8 cellular contexts compared by ENCODE assay signal in the genomic region with DNA sequence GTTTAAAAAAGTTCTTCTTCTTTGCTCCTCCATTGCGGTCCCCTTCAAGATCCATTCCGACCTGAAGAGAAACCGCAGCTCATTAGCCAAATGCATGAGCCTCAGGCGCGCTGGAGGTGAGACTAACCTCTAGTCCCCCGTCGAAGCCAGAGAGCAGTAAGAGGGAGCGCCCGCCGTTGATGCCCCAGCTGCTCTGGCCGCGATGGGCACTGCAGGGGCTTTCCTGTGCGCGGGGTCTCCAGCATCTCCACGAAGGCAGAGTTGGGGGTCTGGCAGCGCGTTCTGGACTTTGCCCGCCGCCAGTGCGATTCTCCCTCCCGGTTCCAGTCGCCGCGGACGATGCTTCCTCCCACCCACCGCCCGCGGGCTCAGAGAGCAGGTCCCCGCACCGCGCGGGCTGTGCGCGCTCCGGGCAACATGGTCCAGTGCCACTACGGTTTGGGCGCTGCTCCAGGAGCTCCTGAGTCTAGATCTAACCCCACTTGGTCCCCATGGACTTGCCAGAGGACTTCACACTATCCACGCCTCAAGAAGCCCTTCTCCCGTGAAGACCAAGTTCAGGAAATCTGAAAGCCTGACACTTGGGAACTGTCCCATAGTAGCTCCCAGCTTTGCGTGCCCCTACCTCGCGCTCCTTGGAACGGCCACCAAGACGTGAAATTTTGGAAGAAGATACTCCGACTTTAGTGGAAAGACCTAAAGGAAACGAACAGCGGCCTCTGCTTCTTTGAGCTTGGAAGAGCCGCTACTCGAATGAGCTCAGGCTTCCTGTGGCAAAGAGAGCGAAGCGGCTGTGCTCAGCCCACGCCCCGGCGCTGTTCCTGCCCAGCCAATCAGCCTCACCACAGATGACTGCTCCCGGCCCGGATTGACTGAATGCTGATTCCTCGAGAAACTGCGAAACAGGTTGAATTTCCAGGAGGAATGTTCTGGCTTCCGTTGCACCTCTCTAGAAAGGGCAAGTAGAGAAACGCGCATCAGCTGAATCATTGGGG. TPM values are rescaled to one million over a fixed set of nuclear protein-coding genes. Genes with fewer than 3 reads are reported as not detected.
A peak's percentile ranks its signal among the peaks of the same experiment; 100 is the strongest.
DNase-seq lines count a peak whose midpoint lies in the region; ATAC-seq and TF ChIP-seq lines count a peak whose summit lies in the region.

A gene (minus strand): TSS at position 755 of the 995 bp plus-strand sequence. CDS start 700 bp downstream, at position 55.

- no peak within 1 kb of the TSS for H3K4ac ChIP-seq in mesenchymal stem cell (ENCODE audit: low read depth in 1 of 2, low read length in 2 of 2)

- peak within 1 kb of the TSS; percentile 44 for H3K4me3 ChIP-seq in MG63
- H3K4me3 ChIP-seq in mesenchymal stem cell (ENCODE audit: insufficient read depth in 1 of 2, low read depth in 1 of 2, low read length in 2 of 2) = peak within 1 kb of the TSS; percentile 60 to 86

- no peak within 1 kb of the TSS for H2BK12ac ChIP-seq in mesenchymal stem cell (ENCODE audit: low read length in 2 of 2)

- H3K9me3 ChIP-seq in MG63 = no peaks in the 10 kb centered on the region
- H3K9me3 ChIP-seq in mesenchymal stem cell (ENCODE audit: control insufficient read depth, low read length) = no peaks in the 10 kb centered on the region

- CTCF ChIA-PET in GM10248 (lab: Yijun Ruan, JAX) = interaction anchor here (0.8 to 2.5 kb wide), 12 partner anchors 9 to 286 kb away, joined by 3 to 11 read pairs (median 4); no protein-coding TSS in a partner anchor

- peak within 1 kb of the TSS; percentile 44 for H2AFZ ChIP-seq in mesenchymal stem cell (ENCODE audit: low read depth, low read length)

- H3K36me3 ChIP-seq in MG63 = no peaks in the 10 kb centered on the region
- H3K36me3 ChIP-seq in mesenchymal stem cell (ENCODE audit: control insufficient read depth in 1 of 2, insufficient read depth in 2 of 2, low read depth in 1 of 2, low read length in 2 of 2) = no peaks in the 10 kb centered on the region

- H3K79me1 ChIP-seq in mesenchymal stem cell (replicated peaks; ENCODE audit: low read length, poor library complexity, severe bottlenecking) = no peaks in the 10 kb centered on the region

- no peak within 1 kb of the TSS for H3K27ac ChIP-seq in mesenchymal stem cell (ENCODE audit: low read length, poor library complexity, severe bottlenecking)

- H2AK5ac ChIP-seq in mesenchymal stem cell (ENCODE audit: low read length, severe bottlenecking) = no peak within 1 kb of the TSS

- WGBS in mesenchymal stem cell = 4% methylated on average over 57 of the region's 61 CpGs

- TF ChIP-seq CTCF in GM10248 (IDR thresholded peaks at IDR 0.05; ENCODE audit: control extremely low read depth, extremely low read depth, low read depth, missing control alignments) = no peak

- H3K4me2 ChIP-seq in mesenchymal stem cell (ENCODE audit: low read length, poor library complexity, severe bottlenecking) = peak within 1 kb of the TSS; percentile 84

- H2BK5ac ChIP-seq in mesenchymal stem cell (ENCODE audit: low read depth, low read length, poor library complexity, severe bottlenecking) = no peak within 1 kb of the TSS

- no peak within 1 kb of the TSS for H3K23ac ChIP-seq in mesenchymal stem cell (ENCODE audit: low read length in 2 of 2)

- H3K14ac ChIP-seq in mesenchymal stem cell (ENCODE audit: low read length in 2 of 2) = no peak within 1 kb of the TSS

- in situ Hi-C loops in endometrial microvascular endothelial cells (cut with HindIII; ENCODE audit: inconsistent ontology term, low pct_unique_long_range_greater_than_20kb, low sequenced_read_pairs) = no loop called here

- peak; percentile 64 for DNase-seq in GM10248 (ENCODE audit: extremely low spot score)
- peak; percentile 45 for DNase-seq in MG63
- DNase-seq in activated CD8-positive, alpha-beta memory T cell treated with anti-CD3 and anti-CD28 coated beads for 24 hours = peak; percentile 81
- peak; percentile 56 for DNase-seq in mesenchymal stem cell
- peak; percentile 25 to 29 for DNase-seq in stimulated activated CD8-positive, alpha-beta memory T cell treated with anti-CD3 and anti-CD28 coated beads, Interleukin-2, amount 100 ng/mL, for 48 hours (ENCODE audit: low read depth in 2 of 2)
- no peak for DNase-seq in DMS153 treated with DMSO at 0.1 percent for 48 hours (lab: John Stamatoyannopoulos, UW; ENCODE audit: unreplicated experiment)

- no peak within 1 kb of the TSS for H2BK15ac ChIP-seq in mesenchymal stem cell (ENCODE audit: low read depth, poor library complexity, severe bottlenecking)

- H3K27me3 ChIP-seq in MG63 (no peaks in the 10 kb centered on the region; the same call in 1 of the 2 replicates), mesenchymal stem cell (ENCODE audit: control insufficient read depth in 1 of 2, insufficient read depth in 1 of 2, low read length in 2 of 2) (peaks cover 0 to 40% of the 10 kb centered on the region in 2 experiments)

- H4K91ac ChIP-seq in mesenchymal stem cell (ENCODE audit: low read length) = peak within 1 kb of the TSS; percentile 34

- peaks cover 4% of the 10 kb centered on the region for H3K4me1 ChIP-seq in mesenchymal stem cell (ENCODE audit: control insufficient read depth, insufficient read depth, low read depth, low read length)

- peak; percentile 66 for ATAC-seq in GM21825 (IDR thresholded peaks at IDR 0.05; ENCODE audit: unreplicated experiment)

- H3K18ac ChIP-seq in mesenchymal stem cell (ENCODE audit: low read depth in 1 of 2, low read length in 2 of 2) = no peak within 1 kb of the TSS

- H4K8ac ChIP-seq in mesenchymal stem cell (ENCODE audit: low read length) = no peak within 1 kb of the TSS

- H2BK120ac ChIP-seq in mesenchymal stem cell (ENCODE audit: low read depth, low read length) = no peak within 1 kb of the TSS

- peak within 1 kb of the TSS; percentile 73 for H3K9ac ChIP-seq in mesenchymal stem cell (ENCODE audit: low read length)

- POLR2A ChIA-PET in GM10248 (lab: Yijun Ruan, JAX) = interaction anchor here (0.6 kb wide), 1 partner anchor 326 kb away, joined by 3 read pairs; no protein-coding TSS in a partner anchor

RNA-seq across cellular contexts. Expression of the gene that starts here (rescaled TPM):
- 0.59 and 0.81 TPM in 2 replicates for total RNA-seq in MG63 (2014; rRNA removed; shearing (Covaris generic); ENCODE audit: low replicate concordance)
- 103 TPM for total RNA-seq in endometrial microvascular endothelial cells (ENCODE audit: inconsistent ontology term)
- 4.6 TPM for polyA plus RNA-seq in mesenchymal stem cell (2013, experiment 1 of 2)
- 4.4 TPM for polyA plus RNA-seq in mesenchymal stem cell (2013, experiment 2 of 2)

Comparison
In these comparisons a context has a peak if more than half of its experiments do, and no peak if none do; other contexts are left out.
1. RNA of the gene that starts here (total RNA-seq): 103 TPM in endometrial microvascular endothelial cells (single experiment); 0.59 to 0.81 TPM in MG63; every median in the first group is over 10 times any median in the second.
2. Peak in DNase-seq and H3K4me3 ChIP-seq in MG63; RNA of the gene not detected or under 1 TPM.